ENCODE assay signal across 8 cellular contexts in genomic region chr3:184513276-184514150, GRCh38. TPM values are rescaled to one million over a fixed set of nuclear protein-coding genes. Genes with fewer than 3 reads are reported as not detected.
DNase-seq lines count a peak whose midpoint lies in the region; ATAC-seq and TF ChIP-seq lines count a peak whose summit lies in the region.

No MANE protein-coding gene starts in this region.

- no peak overlapping the region for H2AFZ ChIP-seq in OCI-LY1 (ENCODE audit: low read length)

- H3K36me3 ChIP-seq in BLaER1 treated with 17β-estradiol and CSF1 and Interleukin-3, amounts not matched to agents 10 nM and 100 nM = no peaks in the 10 kb centered on the region
- H3K36me3 ChIP-seq in OCI-LY1 (ENCODE audit: insufficient read depth, low read length) (no peaks in the 10 kb centered on the region), muscle layer of colon (ENCODE audit: insufficient read depth, low read length) (no peaks in the 10 kb centered on the region)

- peak overlapping the region; percentile 4 to 66 (median 44); a peak in 15 of 20 replicates for H3K4me3 ChIP-seq in BLaER1 treated with 17β-estradiol and CSF1 and Interleukin-3, amounts not matched to agents 10 nM and 100 nM
- H3K4me3 ChIP-seq in OCI-LY1 (ENCODE audit: low read depth, low read length, poor library complexity, severe bottlenecking) = no peak overlapping the region
- peak overlapping the region; percentile 17 to 23 for H3K4me3 ChIP-seq in muscle layer of colon (ENCODE audit: low read depth in 1 of 2, low read length in 2 of 2)

- peak overlapping the region in 10 of 11 experiments; percentile 11 to 70 (median 50); a peak in 17 of 22 replicates for H3K9ac ChIP-seq in BLaER1 treated with 17β-estradiol and CSF1 and Interleukin-3, amounts not matched to agents 10 nM and 100 nM
- no peak overlapping the region for H3K9ac ChIP-seq in OCI-LY1 (ENCODE audit: low read length)
- no peak overlapping the region for H3K9ac ChIP-seq in muscle layer of colon (ENCODE audit: low read length)

- H3K9me3 ChIP-seq in BLaER1 treated with 17β-estradiol and CSF1 and Interleukin-3, amounts not matched to agents 10 nM and 100 nM (replicated peaks in 1 of 11) = peaks cover 0 to 12% (median 0%) of the 10 kb centered on the region in 11 experiments; a peak in 5 of 22 replicates
- no peaks in the 10 kb centered on the region for H3K9me3 ChIP-seq in OCI-LY1 (ENCODE audit: low read length)
- no peaks in the 10 kb centered on the region for H3K9me3 ChIP-seq in muscle layer of colon (ENCODE audit: low read length)

- H3K27me3 ChIP-seq in BLaER1 treated with 17β-estradiol and CSF1 and Interleukin-3, amounts not matched to agents 10 nM and 100 nM = peaks cover 16 to 52% (median 37%) of the 10 kb centered on the region in 11 experiments
- H3K27me3 ChIP-seq in OCI-LY1 (ENCODE audit: insufficient read depth, low read length) = no peaks in the 10 kb centered on the region
- H3K27me3 ChIP-seq in muscle layer of colon (ENCODE audit: control insufficient read depth in 1 of 2, insufficient read depth in 2 of 2, low read length in 2 of 2) = peaks cover 17 to 30% of the 10 kb centered on the region in 2 donors

- no peaks in the 10 kb centered on the region for H3K9me2 ChIP-seq in OCI-LY1 (ENCODE audit: low read depth, low read length)

- peak; percentile 89 for DNase-seq in GM20000 (ENCODE audit: low spot score)
- peak; percentile 87 for DNase-seq in HuH-7.5 (ENCODE audit: low spot score)
- DNase-seq in activated T-cell treated with anti-CD3 and anti-CD28 coated beads for 4 hours = peak; percentile 77
- peak; percentile 75 for DNase-seq in stimulated activated CD8-positive, alpha-beta memory T cell treated with anti-CD3 and anti-CD28 coated beads, Interleukin-4, amount 100 ng/mL, for 24 hours (ENCODE audit: low read depth)

- H3F3A ChIP-seq in OCI-LY1 (ENCODE audit: insufficient read depth, low read length) = no peaks in the 10 kb centered on the region

- H3K79me2 ChIP-seq in OCI-LY1 (ENCODE audit: insufficient read depth, low read length) = no peaks in the 10 kb centered on the region

- H3K27ac ChIP-seq in BLaER1 treated with 17β-estradiol and CSF1 and Interleukin-3, amounts not matched to agents 10 nM and 100 nM = peak overlapping the region in 1 of 11 experiments; percentile 10; a peak in 1 of 22 replicates
- H3K27ac ChIP-seq in OCI-LY1 (ENCODE audit: low read depth, low read length, poor library complexity, severe bottlenecking) (no peak overlapping the region), muscle layer of colon (ENCODE audit: low read depth, low read length) (no peak overlapping the region)

- peak; percentile 96 for ATAC-seq in esophagus mucosa

- peak; percentile 82 for TF ChIP-seq CTCF in GM20000 (IDR thresholded peaks at IDR 0.05; ENCODE audit: extremely low read depth, missing control alignments)
- TF ChIP-seq CTCF in OCI-LY1 (IDR thresholded peaks at IDR 0.05; ENCODE audit: low read length) = peak; percentile 84

- H3K4me1 ChIP-seq in BLaER1 treated with 17β-estradiol and CSF1 and Interleukin-3, amounts not matched to agents 10 nM and 100 nM = peaks cover 12 to 22% (median 17%) of the 10 kb centered on the region in 10 experiments
- H3K4me1 ChIP-seq in OCI-LY1 (ENCODE audit: insufficient read depth, low read length, severe bottlenecking) (no peaks in the 10 kb centered on the region), muscle layer of colon (ENCODE audit: insufficient read depth, low read length) (no peaks in the 10 kb centered on the region)

- no peaks in the 10 kb centered on the region for H4K20me1 ChIP-seq in BLaER1 treated with 17β-estradiol and CSF1 and Interleukin-3, amounts not matched to agents 10 nM and 100 nM
- H4K20me1 ChIP-seq in OCI-LY1 (ENCODE audit: insufficient read depth, low read length) = no peaks in the 10 kb centered on the region

- H3K4me2 ChIP-seq in BLaER1 treated with 17β-estradiol and CSF1 and Interleukin-3, amounts not matched to agents 10 nM and 100 nM = peak overlapping the region; percentile 63 to 97 (median 90)
- no peak overlapping the region for H3K4me2 ChIP-seq in OCI-LY1 (ENCODE audit: low read length)

RNA-seq across cellular contexts. Expression of gene EPHB3, which starts 48.1 kb away (rescaled TPM):
- 44.7 TPM for total RNA-seq in esophagus mucosa

Comparison
In these comparisons a context has a peak if more than half of its experiments do, and no peak if none do; other contexts are left out.
1. H3K9ac ChIP-seq: peak in BLaER1 treated with 17β-estradiol and CSF1 and Interleukin-3, amounts not matched to agents 10 nM and 100 nM (10 of 11); none in OCI-LY1 (single experiment) and muscle layer of colon (single experiment).
2. Peak in every context shown above with its lines, with median percentiles within 50 percentile points of each other: DNase-seq.